ENCODE assay signal across 27 cellular contexts in genomic region chr1:81369814-81370213, GRCh38.
"Had no signal": no experiment of that assay in that cellular context is flagged by ENCODE, and none has a peak within 500 bp of the region (broad histone marks: within the 10 kb centered on the region; RNA-seq: fewer than 3 reads in every experiment).

No MANE protein-coding gene starts in this region.

- DNase-seq: activated CD4-positive, alpha-beta memory T cell treated with anti-CD3 and anti-CD28 coated beads for 36 hours; activated CD4-positive, alpha-beta T cell treated with anti-CD3 and anti-CD28 coated beads, Interleukin-2, amount 10 ng/mL, durations not matched to agents 7 days and 5 days; activated CD4-positive, CD25-positive, alpha-beta regulatory T cell; activated CD8-positive, alpha-beta memory T cell treated with anti-CD3 and anti-CD28 coated beads for 24 hours; activated effector memory CD4-positive, alpha-beta T cell treated with anti-CD3 and anti-CD28 coated beads, Interleukin-2, amount 50 U/mL, for 16 hours; activated naive CD4-positive, alpha-beta T cell treated with Interleukin-2 at 50 U/mL for 16 hours; activated naive CD8-positive, alpha-beta T cell treated with anti-CD3 and anti-CD28 coated beads, Interleukin-2, amount 50 U/mL, for 24 hours; activated T-cell treated with anti-CD3 and anti-CD28 coated beads, Interleukin-2, amount 50 U/mL, for 4 hours; amniotic stem cell; brain microvascular endothelial cell; cerebellar nuclear complex; Karpas-422; MM.1S; NCI-H1105; NCI-H1436; NCI-H1694 treated with DMSO at 0.1 percent for 48 hours; NCI-H2029 treated with DMSO at 0.1 percent for 48 hours; NCI-H510A treated with DMSO at 0.1 percent for 48 hours; NCI-H69; NK-92 treated with Interleukin-12 subunit alpha and Interleukin-12 subunit beta, amount 100 ng/mL, for 24 hours; PC-3; SHP77 treated with DMSO at 0.1 percent for 48 hours; T-helper 17 cell; T1000 had no signal

- H3K4me3 Mint-ChIP-seq: activated CD4-positive, alpha-beta memory T cell treated with anti-CD3 and anti-CD28 coated beads for 36 hours; activated CD4-positive, alpha-beta T cell treated with anti-CD3 and anti-CD28 coated beads, Interleukin-2, amount 10 ng/mL, durations not matched to agents 7 days and 5 days; activated naive CD8-positive, alpha-beta T cell treated with anti-CD3 and anti-CD28 coated beads, Interleukin-2, amount 50 U/mL, for 24 hours; activated T-cell treated with anti-CD3 and anti-CD28 coated beads, Interleukin-2, amount 50 U/mL, for 4 hours; T-helper 17 cell had no signal

- H3K27ac ChIP-seq: ascending aorta, brain microvascular endothelial cell, VCaP had no signal

- H3K27ac Mint-ChIP-seq: activated CD4-positive, alpha-beta memory T cell treated with anti-CD3 and anti-CD28 coated beads for 36 hours; activated CD4-positive, alpha-beta T cell treated with anti-CD3 and anti-CD28 coated beads, Interleukin-2, amount 10 ng/mL, durations not matched to agents 7 days and 5 days; activated naive CD4-positive, alpha-beta T cell treated with anti-CD3 and anti-CD28 coated beads, Interleukin-2, amount 50 U/mL, for 72 hours; activated naive CD8-positive, alpha-beta T cell treated with anti-CD3 and anti-CD28 coated beads, Interleukin-2, amount 50 U/mL, for 24 hours; T-helper 17 cell had no signal

- H3K9me3 Mint-ChIP-seq: activated CD4-positive, alpha-beta T cell treated with anti-CD3 and anti-CD28 coated beads, Interleukin-2, amount 10 ng/mL, durations not matched to agents 7 days and 5 days had no signal

- H3K36me3 Mint-ChIP-seq: activated CD4-positive, alpha-beta memory T cell treated with anti-CD3 and anti-CD28 coated beads for 36 hours had no signal

- H3K4me3 ChIP-seq: ascending aorta had no signal

- H3K27me3 ChIP-seq: ascending aorta, brain microvascular endothelial cell had no signal

- H3K27me3 Mint-ChIP-seq: activated CD4-positive, alpha-beta memory T cell treated with anti-CD3 and anti-CD28 coated beads for 36 hours; activated CD4-positive, alpha-beta T cell treated with anti-CD3 and anti-CD28 coated beads, Interleukin-2, amount 10 ng/mL, durations not matched to agents 7 days and 5 days; activated naive CD8-positive, alpha-beta T cell treated with anti-CD3 and anti-CD28 coated beads, Interleukin-2, amount 50 U/mL, for 24 hours; T-helper 17 cell had no signal

- H3K36me3 ChIP-seq: ascending aorta, brain microvascular endothelial cell had no signal

- H3K4me1 Mint-ChIP-seq: activated CD4-positive, alpha-beta T cell treated with anti-CD3 and anti-CD28 coated beads, Interleukin-2, amount 10 ng/mL, durations not matched to agents 7 days and 5 days; activated naive CD8-positive, alpha-beta T cell treated with anti-CD3 and anti-CD28 coated beads, Interleukin-2, amount 50 U/mL, for 24 hours; T-helper 17 cell had no signal

- H3K4me1 ChIP-seq: ascending aorta had no signal

- ATAC-seq: activated naive CD4-positive, alpha-beta T cell treated with anti-CD3 and anti-CD28 coated beads, Interleukin-2, amount 50 U/mL, for 72 hours; activated naive CD8-positive, alpha-beta T cell treated with anti-CD3 and anti-CD28 coated beads, Interleukin-2, amount 50 U/mL, for 24 hours; activated T-cell treated with anti-CD3 and anti-CD28 coated beads, Interleukin-2, amount 50 U/mL, for 4 hours; PC-3; T-helper 17 cell had no signal

- H3K9me3 ChIP-seq: ascending aorta had no signal
